In the genomic region with DNA sequence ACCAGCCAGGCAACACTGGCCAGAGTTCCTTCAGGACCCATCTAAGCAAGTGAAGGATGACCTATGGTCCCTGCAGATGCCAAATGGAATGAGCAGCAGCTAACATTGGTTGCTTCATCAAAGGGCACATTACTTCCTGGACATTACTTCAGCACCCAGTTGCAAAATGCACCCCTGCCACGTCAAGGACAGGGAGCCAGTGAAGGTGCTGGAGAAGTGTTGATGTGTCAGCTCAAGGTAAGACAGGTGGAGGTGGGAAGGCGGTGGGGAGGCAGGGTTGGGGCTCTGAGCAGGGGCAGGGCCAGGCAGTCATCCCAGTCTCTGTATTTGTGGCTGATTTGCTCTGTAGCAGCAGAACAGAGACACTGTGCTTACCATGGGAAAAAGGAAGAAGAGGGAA, we compare ENCODE assay signal across 21 cellular contexts. TPM values are rescaled to one million over a fixed set of nuclear protein-coding genes. Genes with fewer than 3 reads are reported as not detected.
DNase-seq lines count a peak whose midpoint lies in the region; ATAC-seq and TF ChIP-seq lines count a peak whose summit lies in the region.
"Had no signal": no experiment of that assay in that cellular context is flagged by ENCODE, and none has a peak within 500 bp of the region (broad histone marks: within the 10 kb centered on the region; RNA-seq: fewer than 3 reads in every experiment).

No MANE protein-coding gene starts in this region.

- WGBS in right lobe of liver (ENCODE audit: insufficient coverage, low coverage, low lambda C conversion rate, missing lambda C conversion rate) = 71% methylated on average over 1 of the region's 2 CpGs
- 40 to 81% (median 62%) methylated on average over 2 of the region's 2 CpGs for WGBS in spleen, 5 donors

- H3K27me3 Mint-ChIP-seq in natural killer cell treated with Interleukin-12 subunit alpha and Interleukin-12 subunit beta and Interleukin-15 and Interleukin-18, amount 100 ng/mL, for 72 hours = peaks cover 15 to 33% of the 10 kb centered on the region in 2 donors
- H3K27me3 Mint-ChIP-seq in natural killer cell (ENCODE audit: low read depth in 2 of 2) = peaks cover 11 to 26% of the 10 kb centered on the region in 2 donors

- TF ChIP-seq POLR2A in right lobe of liver (IDR thresholded peaks at IDR 0.05) (no peak), spleen (IDR thresholded peaks at IDR 0.05) (no peak)

- DNase-seq in natural killer cell treated with Interleukin-12 subunit alpha and Interleukin-12 subunit beta and Interleukin-15 and Interleukin-18, amount 100 ng/mL, for 72 hours (ENCODE audit: low spot score) = no peak
- DNase-seq in natural killer cell = no peak
- DNase-seq in right lobe of liver = peak in 1 of 3 donors; percentile 56
- peak; percentile 82 for DNase-seq in spleen
- no peak for DNase-seq in GM10266 (ENCODE audit: extremely low spot score)
- DNase-seq in colonic mucosa = no peak
- DNase-seq in NCI-H345 treated with DMSO at 0.1 percent for 48 hours (lab: John Stamatoyannopoulos, UW; ENCODE audit: unreplicated experiment) = no peak
- DNase-seq: CD8-positive, alpha-beta memory T cell; DMS53; EL; NCI-H1105 treated with DMSO at 0.1 percent for 48 hours; NCI-H1694 treated with DMSO at 0.1 percent for 48 hours; NCI-H524; NCI-H82; OCI-M1; SIG-M5 had no signal

- no peaks in the 10 kb centered on the region for H3K36me3 Mint-ChIP-seq in natural killer cell treated with Interleukin-12 subunit alpha and Interleukin-12 subunit beta and Interleukin-15 and Interleukin-18, amount 100 ng/mL, for 72 hours
- H3K36me3 Mint-ChIP-seq in natural killer cell = no peaks in the 10 kb centered on the region
- H3K36me3 Mint-ChIP-seq: CD8-positive, alpha-beta memory T cell had no signal

- no peaks in the 10 kb centered on the region for H3K27me3 ChIP-seq in right lobe of liver
- H3K27me3 ChIP-seq in spleen (replicated peaks in 1 of 7) = no peaks in the 10 kb centered on the region
- no peaks in the 10 kb centered on the region for H3K27me3 ChIP-seq in colonic mucosa
- H3K27me3 ChIP-seq: BLaER1 treated with 17β-estradiol and CSF1 and Interleukin-3, amounts not matched to agents 10 nM and 100 nM had no signal

- H3K27ac ChIP-seq in right lobe of liver = no peak overlapping the region
- H3K27ac ChIP-seq in spleen = peak overlapping the region in 7 of 8 donors; percentile 53 to 90 (median 77)
- no peak overlapping the region for H3K27ac ChIP-seq in colonic mucosa
- H3K27ac ChIP-seq: BLaER1 treated with 17β-estradiol and CSF1 and Interleukin-3, amounts not matched to agents 10 nM and 100 nM had no signal

- H3K9me3 ChIP-seq in right lobe of liver (no peaks in the 10 kb centered on the region), spleen (no peaks in the 10 kb centered on the region), colonic mucosa (no peaks in the 10 kb centered on the region)
- H3K9me3 ChIP-seq: BLaER1 treated with 17β-estradiol and CSF1 and Interleukin-3, amounts not matched to agents 10 nM and 100 nM had no signal

- TF ChIP-seq CTCF in natural killer cell (IDR thresholded peaks at IDR 0.05) (no peak), right lobe of liver (IDR thresholded peaks at IDR 0.05) (no peak), spleen (IDR thresholded peaks at IDR 0.05 in 8 of 11, conservative IDR thresholded peaks at IDR 0.05 in 3 of 11) (peak in 1 of 11 experiments; percentile 12), GM10266 (IDR thresholded peaks at IDR 0.05; ENCODE audit: control insufficient read depth, insufficient read depth, low read depth, missing control alignments) (no peak), colonic mucosa (IDR thresholded peaks at IDR 0.05) (no peak)

- H3K9me3 Mint-ChIP-seq in natural killer cell treated with Interleukin-12 subunit alpha and Interleukin-12 subunit beta and Interleukin-15 and Interleukin-18, amount 100 ng/mL, for 72 hours = no peaks in the 10 kb centered on the region
- H3K9me3 Mint-ChIP-seq in natural killer cell = no peaks in the 10 kb centered on the region
- H3K9me3 Mint-ChIP-seq: CD8-positive, alpha-beta memory T cell; GM23338 had no signal

- peak; percentile 17 to 60 for ATAC-seq in natural killer cell treated with Interleukin-12 subunit alpha and Interleukin-12 subunit beta and Interleukin-15 and Interleukin-18, amount 100 ng/mL, for 72 hours
- ATAC-seq in natural killer cell (no peak), right lobe of liver (peak in 3 of 4 donors; percentile 12 to 51 (median 13))
- ATAC-seq: GM23338, HCT116 had no signal

- H3K4me1 Mint-ChIP-seq in natural killer cell treated with Interleukin-12 subunit alpha and Interleukin-12 subunit beta and Interleukin-15 and Interleukin-18, amount 100 ng/mL, for 72 hours (ENCODE audit: low read depth in 2 of 2) = no peaks in the 10 kb centered on the region
- no peaks in the 10 kb centered on the region for H3K4me1 Mint-ChIP-seq in natural killer cell
- H3K4me1 Mint-ChIP-seq: CD8-positive, alpha-beta memory T cell; GM23338 had no signal

- no peak overlapping the region for H3K9ac ChIP-seq in colonic mucosa (ENCODE audit: low read depth in 2 of 2, low read length in 2 of 2)
- H3K9ac ChIP-seq: BLaER1 treated with 17β-estradiol and CSF1 and Interleukin-3, amounts not matched to agents 10 nM and 100 nM had no signal

- H3K4me3 Mint-ChIP-seq in natural killer cell treated with Interleukin-12 subunit alpha and Interleukin-12 subunit beta and Interleukin-15 and Interleukin-18, amount 100 ng/mL, for 72 hours = no peak overlapping the region
- no peak overlapping the region for H3K4me3 Mint-ChIP-seq in natural killer cell
- H3K4me3 Mint-ChIP-seq: CD8-positive, alpha-beta memory T cell; GM23338 had no signal

- no peak overlapping the region for H3K27ac Mint-ChIP-seq in natural killer cell treated with Interleukin-12 subunit alpha and Interleukin-12 subunit beta and Interleukin-15 and Interleukin-18, amount 100 ng/mL, for 72 hours
- H3K27ac Mint-ChIP-seq in natural killer cell = no peak overlapping the region
- H3K27ac Mint-ChIP-seq: CD8-positive, alpha-beta memory T cell; GM23338 had no signal

- H3K4me1 ChIP-seq in right lobe of liver (no peaks in the 10 kb centered on the region), spleen (no peaks in the 10 kb centered on the region), colonic mucosa (no peaks in the 10 kb centered on the region)

- H3K4me3 ChIP-seq in right lobe of liver = no peak overlapping the region
- H3K4me3 ChIP-seq in spleen = peak overlapping the region in 3 of 8 donors; percentile 10 to 53 (median 21)
- H3K4me3 ChIP-seq in colonic mucosa = no peak overlapping the region
- H3K4me3 ChIP-seq: BLaER1 treated with 17β-estradiol and CSF1 and Interleukin-3, amounts not matched to agents 10 nM and 100 nM; GM23338 had no signal

- intact Hi-C loops in natural killer cell (cut with micrococcal nuclease) = no loop called here
- intact Hi-C loops in right lobe of liver (cut with DNase I) = no loop called here
- intact Hi-C loops in spleen (cut with DNase I; ENCODE audit: low total_unique reads) = no loop called here
- intact Hi-C loops in colonic mucosa (cut with DNase I) = no loop called here

- H3K36me3 ChIP-seq in right lobe of liver (no peaks in the 10 kb centered on the region), spleen (no peaks in the 10 kb centered on the region), colonic mucosa (no peaks in the 10 kb centered on the region)
- H3K36me3 ChIP-seq: BLaER1 treated with 17β-estradiol and CSF1 and Interleukin-3, amounts not matched to agents 10 nM and 100 nM had no signal

RNA-seq across cellular contexts. Expression of gene CSNK1A1L, which starts 14.6 kb away (rescaled TPM):
- not detected for total RNA-seq in natural killer cell treated with Interleukin-12 subunit alpha and Interleukin-12 subunit beta and Interleukin-15 and Interleukin-18, amount 100 ng/mL, for 72 hours
- total RNA-seq in natural killer cell (not detected), right lobe of liver (not detected), spleen (not detected), colonic mucosa (not detected)
- not detected for polyA plus RNA-seq in spleen
- total RNA-seq: A673; CD8-positive, alpha-beta memory T cell; GM23338; LHCN-M2 had no signal
- polyA plus RNA-seq: CD8-positive, alpha-beta memory T cell; GM23338 had no signal

RNA-seq across cellular contexts. Expression of gene SUPT20H, which starts 31.4 kb away (rescaled TPM):
- 10 to 100 TPM; 66.6 to 83.9 TPM for total RNA-seq in natural killer cell treated with Interleukin-12 subunit alpha and Interleukin-12 subunit beta and Interleukin-15 and Interleukin-18, amount 100 ng/mL, for 72 hours
- total RNA-seq in natural killer cell = 10 to 100 TPM; 59.8 to 84.7 (median 64.6) TPM
- total RNA-seq in right lobe of liver = 10 to 100 TPM; 14.0 to 18.1 (median 16.1) TPM
- total RNA-seq in spleen = 10 to 100 TPM; 53.8 to 95.3 (median 72.7) TPM
- 10 to 100 TPM; 22.0 to 22.9 (median 22.8) TPM for polyA plus RNA-seq in spleen
- total RNA-seq in colonic mucosa = 10 to 100 TPM; 40.5 to 42.2 TPM

Comparison
In these comparisons a context has a peak if more than half of its experiments do, and no peak if none do; other contexts are left out.
1. ATAC-seq: peak in natural killer cell treated with Interleukin-12 subunit alpha and Interleukin-12 subunit beta and Interleukin-15 and Interleukin-18, amount 100 ng/mL, for 72 hours (2 of 2) and right lobe of liver (3 of 4); none in natural killer cell (0 of 3).
2. H3K27ac ChIP-seq: peak in spleen (7 of 8); none in right lobe of liver (0 of 3) and colonic mucosa (single experiment).